ENCODE assay signal across 31 cellular contexts in the genomic region with DNA sequence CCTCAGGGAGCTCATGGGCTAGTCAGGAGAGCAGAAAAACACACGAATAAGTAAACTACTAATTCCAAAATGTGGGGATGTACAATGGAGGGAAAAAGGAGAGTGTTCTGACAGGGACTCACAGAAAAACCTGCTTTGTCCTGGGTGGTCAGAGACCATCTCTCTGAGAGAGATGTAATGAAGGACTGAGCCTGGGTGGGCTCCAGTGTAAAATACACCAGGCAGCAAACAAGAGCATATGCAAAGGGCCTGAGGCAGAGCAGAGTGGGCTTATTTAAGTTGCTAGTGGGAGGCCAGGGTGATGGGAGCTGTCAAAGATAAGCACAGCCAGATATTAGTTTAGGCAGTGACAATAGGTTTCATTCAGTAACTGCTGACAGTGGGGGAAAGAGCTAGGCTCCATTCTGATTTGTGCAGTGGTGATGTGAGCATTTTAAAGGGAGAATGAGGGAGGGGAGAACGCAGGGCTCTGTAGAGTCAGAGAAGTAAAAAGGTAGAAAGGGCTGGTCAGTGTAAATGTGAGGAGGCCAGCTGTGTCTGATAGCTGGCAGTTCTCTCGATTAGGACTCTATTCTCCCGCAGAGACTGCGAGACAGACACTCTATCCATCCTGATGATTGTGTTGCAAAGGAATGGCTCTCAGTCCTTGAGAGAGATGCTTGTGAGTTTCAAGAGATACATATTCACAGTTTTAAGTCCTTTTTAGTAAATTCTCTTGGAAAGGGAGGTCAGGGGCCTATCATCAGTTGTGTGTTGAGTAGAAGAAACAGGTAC. TPM values are rescaled to one million over a fixed set of nuclear protein-coding genes. Genes with fewer than 3 reads are reported as not detected.
"Had no signal": no experiment of that assay in that cellular context is flagged by ENCODE, and none has a peak within 500 bp of the region (broad histone marks: within the 10 kb centered on the region; RNA-seq: fewer than 3 reads in every experiment).

No MANE protein-coding gene starts in this region.

- H3K4me2 ChIP-seq: smooth muscle cell had no signal

- ATAC-seq: activated naive CD8-positive, alpha-beta T cell treated with anti-CD3 and anti-CD28 coated beads, Interleukin-2, amount 50 U/mL, for 24 hours; effector memory CD8-positive, alpha-beta T cell; naive thymus-derived CD8-positive, alpha-beta T cell; psoas muscle; stimulated activated memory B cell treated with anti-CD40 and anti-IgM and Interleukin-4, amounts not matched to agents 10 μg/mL and 1 μg/mL and 100 μg/mL, for 72 hours; stimulated activated naive CD8-positive, alpha-beta T cell treated with anti-CD3 and anti-CD28 coated beads, Interleukin-15, amount 100 ng/mL, for 72 hours; upper lobe of right lung had no signal

- H3K79me2 ChIP-seq: parathyroid adenoma had no signal

- H2AFZ ChIP-seq: parathyroid adenoma had no signal

- H3K4me1 Mint-ChIP-seq: activated CD4-positive, alpha-beta T cell treated with anti-CD3 and anti-CD28 coated beads, Interleukin-2, amount 10 ng/mL, durations not matched to agents 24 days and 14 days; central memory CD8-positive, alpha-beta T cell; memory B cell; stimulated activated memory B cell treated with anti-CD40 and anti-IgM and Interleukin-4, amounts not matched to agents 10 μg/mL and 1 μg/mL and 100 μg/mL, for 72 hours had no signal

- H3K27ac ChIP-seq: breast epithelium, heart right ventricle, parathyroid adenoma, psoas muscle, tibial artery, upper lobe of right lung, VCaP had no signal

- H3K27ac Mint-ChIP-seq: activated CD4-positive, alpha-beta memory T cell treated with anti-CD3 and anti-CD28 coated beads for 36 hours; activated CD4-positive, alpha-beta T cell treated with anti-CD3 and anti-CD28 coated beads, Interleukin-2, amount 10 ng/mL, durations not matched to agents 24 days and 14 days; activated naive CD8-positive, alpha-beta T cell treated with anti-CD3 and anti-CD28 coated beads, Interleukin-2, amount 50 U/mL, for 24 hours; activated T-cell treated with anti-CD3 and anti-CD28 coated beads, Interleukin-2, amount 50 U/mL, for 24 hours; effector memory CD8-positive, alpha-beta T cell; memory B cell; naive thymus-derived CD8-positive, alpha-beta T cell; stimulated activated memory B cell treated with anti-CD40 and anti-IgM and Interleukin-4, amounts not matched to agents 10 μg/mL and 1 μg/mL and 100 μg/mL, for 72 hours; T-helper 1 cell treated with Interleukin-12 subunit alpha and Interleukin-12 subunit beta and Interleukin-4 antibody, amounts not matched to agents 30 μg/mL and 1 μg/mL, for 36 hours had no signal

- H3K36me3 Mint-ChIP-seq: activated CD4-positive, alpha-beta memory T cell treated with anti-CD3 and anti-CD28 coated beads for 36 hours; memory B cell; naive thymus-derived CD8-positive, alpha-beta T cell; stimulated activated memory B cell treated with anti-CD40 and anti-IgM and Interleukin-4, amounts not matched to agents 10 μg/mL and 1 μg/mL and 100 μg/mL, for 72 hours had no signal

- H3K36me3 ChIP-seq: breast epithelium, heart right ventricle, tibial artery, upper lobe of right lung had no signal

- H3K9me3 Mint-ChIP-seq: activated CD4-positive, alpha-beta memory T cell treated with anti-CD3 and anti-CD28 coated beads for 36 hours; activated CD4-positive, alpha-beta T cell treated with anti-CD3 and anti-CD28 coated beads, Interleukin-2, amount 10 ng/mL, durations not matched to agents 24 days and 14 days; activated naive CD8-positive, alpha-beta T cell treated with anti-CD3 and anti-CD28 coated beads, Interleukin-2, amount 50 U/mL, for 24 hours; activated T-cell treated with anti-CD3 and anti-CD28 coated beads, Interleukin-2, amount 50 U/mL, for 24 hours; central memory CD8-positive, alpha-beta T cell; effector memory CD8-positive, alpha-beta T cell; memory B cell; naive thymus-derived CD8-positive, alpha-beta T cell; neural crest cell; stimulated activated memory B cell treated with anti-CD40 and anti-IgM and Interleukin-4, amounts not matched to agents 10 μg/mL and 1 μg/mL and 100 μg/mL, for 72 hours; stimulated activated naive CD8-positive, alpha-beta T cell treated with anti-CD3 and anti-CD28 coated beads, Interleukin-15, amount 100 ng/mL, for 72 hours; T-helper 1 cell treated with Interleukin-12 subunit alpha and Interleukin-12 subunit beta and Interleukin-4 antibody, amounts not matched to agents 30 μg/mL and 1 μg/mL, for 36 hours had no signal

- H3K4me3 Mint-ChIP-seq: activated CD4-positive, alpha-beta memory T cell treated with anti-CD3 and anti-CD28 coated beads for 36 hours; activated CD4-positive, alpha-beta T cell treated with anti-CD3 and anti-CD28 coated beads, Interleukin-2, amount 10 ng/mL, durations not matched to agents 24 days and 14 days; activated naive CD8-positive, alpha-beta T cell treated with anti-CD3 and anti-CD28 coated beads, Interleukin-2, amount 50 U/mL, for 24 hours; activated T-cell treated with anti-CD3 and anti-CD28 coated beads, Interleukin-2, amount 50 U/mL, for 24 hours; central memory CD8-positive, alpha-beta T cell; effector memory CD8-positive, alpha-beta T cell; memory B cell; naive thymus-derived CD8-positive, alpha-beta T cell; neural crest cell; stimulated activated memory B cell treated with anti-CD40 and anti-IgM and Interleukin-4, amounts not matched to agents 10 μg/mL and 1 μg/mL and 100 μg/mL, for 72 hours; stimulated activated naive CD8-positive, alpha-beta T cell treated with anti-CD3 and anti-CD28 coated beads, Interleukin-15, amount 100 ng/mL, for 72 hours; T-helper 1 cell treated with Interleukin-12 subunit alpha and Interleukin-12 subunit beta and Interleukin-4 antibody, amounts not matched to agents 30 μg/mL and 1 μg/mL, for 36 hours had no signal

- H3K4me3 ChIP-seq: breast epithelium, heart right ventricle, psoas muscle, smooth muscle cell, tibial artery, upper lobe of right lung had no signal

- DNase-seq: activated CD4-positive, alpha-beta memory T cell treated with anti-CD3 and anti-CD28 coated beads for 36 hours; activated CD4-positive, alpha-beta T cell treated with anti-CD3 and anti-CD28 coated beads, Interleukin-2, amount 10 ng/mL, durations not matched to agents 24 days and 14 days; activated CD8-positive, alpha-beta memory T cell treated with anti-CD3 and anti-CD28 coated beads, Interleukin-2, amount 50 U/mL, for 48 hours; activated gamma-delta T cell; activated naive CD4-positive, alpha-beta T cell treated with anti-CD3 and anti-CD28 coated beads, Interleukin-2, amount 50 U/mL, for 16 hours; activated naive CD8-positive, alpha-beta T cell treated with anti-CD3 and anti-CD28 coated beads, Interleukin-2, amount 50 U/mL, for 24 hours; activated T-cell treated with anti-CD3 and anti-CD28 coated beads, Interleukin-2, amount 50 U/mL, for 24 hours; effector memory CD8-positive, alpha-beta T cell; erythroblast; naive thymus-derived CD8-positive, alpha-beta T cell; occipital lobe; psoas muscle; stimulated activated CD4-positive, alpha-beta T cell treated with anti-CD3 and anti-CD28 coated beads, Interleukin-1b, Interleukin-23, amount 100 ng/mL, for 48 hours; stimulated activated CD4-positive, alpha-beta T cell treated with anti-CD3 and anti-CD28 coated beads, Interleukin-4, amount 100 ng/mL, for 4 hours; stimulated activated CD8-positive, alpha-beta memory T cell treated with anti-CD3 and anti-CD28 coated beads, Interleukin-4, amount 100 ng/mL, for 48 hours; stimulated activated naive CD8-positive, alpha-beta T cell treated with anti-CD3 and anti-CD28 coated beads, Interleukin-15, amount 100 ng/mL, for 72 hours; SW 1271; T-helper 9 cell; tibial artery; upper lobe of right lung had no signal

- H3K4me1 ChIP-seq: breast epithelium, parathyroid adenoma, psoas muscle, tibial artery, upper lobe of right lung had no signal

- H3K9me3 ChIP-seq: breast epithelium, heart right ventricle, psoas muscle, tibial artery, upper lobe of right lung had no signal

- H3K9ac ChIP-seq: parathyroid adenoma had no signal

RNA-seq across cellular contexts. Expression of a gene that starts 3.4 kb away (rescaled TPM):
- total RNA-seq: fibroblast of villous mesenchyme had no signal
